24 cellular contexts compared by ENCODE assay signal in genomic region chr2:110906613-110907365, GRCh38.
A peak's percentile ranks its signal among the peaks of the same experiment; 100 is the strongest.
DNase-seq lines count a peak whose midpoint lies in the region; ATAC-seq, FAIRE-seq and TF ChIP-seq lines count a peak whose summit lies in the region.
"Had no signal": no experiment of that assay in that cellular context is flagged by ENCODE, and none has a peak within 500 bp of the region (broad histone marks: within the 10 kb centered on the region; RNA-seq: fewer than 3 reads in every experiment).

No MANE protein-coding gene starts in this region.

- H3K4me3 ChIP-seq in DND-41 (ENCODE audit: low read depth in 1 of 2, low read length in 2 of 2) = no peak overlapping the region
- H3K4me3 ChIP-seq in K562 = no peak overlapping the region
- no peak overlapping the region for H3K4me3 ChIP-seq in esophagus muscularis mucosa
- H3K4me3 ChIP-seq: A549; BLaER1 treated with 17β-estradiol and CSF1 and Interleukin-3, amounts not matched to agents 10 nM and 100 nM; GM12878 had no signal

- CTCF ChIA-PET in K562 (lab: Yijun Ruan, JAX; ENCODE audit: low intra/inter-chr PET ratio) = no interaction called here

- peak; percentile 19 for FAIRE-seq in K562 (lab: Jason Lieb, UNC)
- FAIRE-seq: A549, D721Med, GM12878, GM12892, GM18507 had no signal

- WGBS in K562 (ENCODE audit: insufficient coverage, low coverage, missing lambda C conversion rate) = 3% methylated on average over 6 of the region's 6 CpGs
- WGBS in esophagus muscularis mucosa = 94% methylated on average over 6 of the region's 6 CpGs

- H3K27me3 ChIP-seq in DND-41 (ENCODE audit: insufficient read depth, low read length, poor library complexity) (no peaks in the 10 kb centered on the region), K562 (ENCODE audit: control insufficient read depth in 2 of 2, insufficient read depth in 2 of 2, low read length in 2 of 2) (peaks cover 0 to 19% of the 10 kb centered on the region in 2 experiments; a peak in 4 of 5 replicates), esophagus muscularis mucosa (no peaks in the 10 kb centered on the region)
- H3K27me3 ChIP-seq: BLaER1 treated with 17β-estradiol and CSF1 and Interleukin-3, amounts not matched to agents 10 nM and 100 nM had no signal

- H3K79me2 ChIP-seq in DND-41 (ENCODE audit: insufficient read depth, low read length) (no peaks in the 10 kb centered on the region), K562 (ENCODE audit: control insufficient read depth, insufficient read depth, low read length) (no peaks in the 10 kb centered on the region)

- no peaks in the 10 kb centered on the region for H3K9me1 ChIP-seq in K562 (ENCODE audit: control insufficient read depth, insufficient read depth, low read length)

- TF ChIP-seq EP300 in K562 (IDR thresholded peaks at IDR 0.05; ENCODE audit: low read length) (no peak), esophagus muscularis mucosa (IDR thresholded peaks at IDR 0.05) (no peak)

- H4K20me1 ChIP-seq in DND-41 (ENCODE audit: insufficient read depth, low read length) = no peaks in the 10 kb centered on the region
- H4K20me1 ChIP-seq in K562 (replicated peaks; ENCODE audit: control insufficient read depth, insufficient read depth, low read length) = no peaks in the 10 kb centered on the region
- H4K20me1 ChIP-seq: BLaER1 treated with 17β-estradiol and CSF1 and Interleukin-3, amounts not matched to agents 10 nM and 100 nM had no signal

- H3K4me1 ChIP-seq in DND-41 (ENCODE audit: insufficient read depth, low read length) (peaks cover 4% of the 10 kb centered on the region; the same call in 1 of the 2 replicates), K562 (replicated peaks in 1 of 2; ENCODE audit: control insufficient read depth in 2 of 2, insufficient read depth in 2 of 2, low read length in 2 of 2) (no peaks in the 10 kb centered on the region), esophagus muscularis mucosa (no peaks in the 10 kb centered on the region)
- H3K4me1 ChIP-seq: A549, Caco-2 had no signal

- TF ChIP-seq CTCF in DND-41 (IDR thresholded peaks at IDR 0.05; ENCODE audit: borderline replicate concordance, extremely low read depth, low read length, poor library complexity, severe bottlenecking) = peak; percentile 4
- peak; percentile 18 to 61 (median 32); a peak in 4 of 6 replicates for TF ChIP-seq CTCF in K562 (IDR thresholded peaks at IDR 0.05 in 2 of 3, conservative IDR thresholded peaks at IDR 0.05 in 1 of 3; ENCODE audit: insufficient read depth in 2 of 3, low read depth in 1 of 3, low read length in 3 of 3)
- no peak for TF ChIP-seq CTCF in esophagus muscularis mucosa (IDR thresholded peaks at IDR 0.05)

- intact Hi-C loops in K562 (cut with micrococcal nuclease) (no loop called here), esophagus muscularis mucosa (cut with DNase I) (no loop called here)

- H3K9me3 ChIP-seq in DND-41 (ENCODE audit: insufficient read depth, low read length, severe bottlenecking) = peaks cover 9% of the 10 kb centered on the region
- H3K9me3 ChIP-seq in K562 (replicated peaks; ENCODE audit: control insufficient read depth, insufficient read depth, low read depth, low read length) = peaks cover 2% of the 10 kb centered on the region
- peaks cover 0 to 11% (median 5%) of the 10 kb centered on the region in 4 donors for H3K9me3 ChIP-seq in esophagus muscularis mucosa

- no peak for TF ChIP-seq RAD21 in K562 (CRISPR knock-in tag; conservative IDR thresholded peaks at IDR 0.05 in 1 of 2, IDR thresholded peaks at IDR 0.05 in 1 of 2)

- H3K36me3 ChIP-seq in DND-41 (ENCODE audit: insufficient read depth, low read length) = no peaks in the 10 kb centered on the region
- no peaks in the 10 kb centered on the region for H3K36me3 ChIP-seq in K562 (ENCODE audit: control insufficient read depth, insufficient read depth, low read length)
- no peaks in the 10 kb centered on the region for H3K36me3 ChIP-seq in esophagus muscularis mucosa
- H3K36me3 ChIP-seq: BLaER1 treated with 17β-estradiol and CSF1 and Interleukin-3, amounts not matched to agents 10 nM and 100 nM had no signal

- ATAC-seq in DND-41 (ENCODE audit: insufficient read depth, low read depth) (no peak), K562 (peak; percentile 78)
- ATAC-seq: A549; CD8-positive, alpha-beta T cell; GM12878 had no signal

- BruUV-seq in K562 (replicated peaks; lab: Mats Ljungman, UMichigan) = no TSS peak

- H3K4me2 ChIP-seq in DND-41 (ENCODE audit: insufficient read depth, low read length) (no peak overlapping the region), K562 (ENCODE audit: insufficient read depth, low read length) (no peak overlapping the region)
- H3K4me2 ChIP-seq: A549; BLaER1 treated with 17β-estradiol and CSF1 and Interleukin-3, amounts not matched to agents 10 nM and 100 nM had no signal

- H2AFZ ChIP-seq in DND-41 (ENCODE audit: low read depth, low read length) = no peak overlapping the region
- no peak overlapping the region for H2AFZ ChIP-seq in K562 (ENCODE audit: low read depth, low read length)

- POLR2A ChIA-PET in K562 (lab: Yijun Ruan, JAX) = no interaction called here

- in situ Hi-C loops in K562 (cut with MboI) = no loop called here

- H3K9ac ChIP-seq in DND-41 (ENCODE audit: low read depth, low read length) (no peak overlapping the region), K562 (ENCODE audit: insufficient read depth in 1 of 2, low read depth in 2 of 2, low read length in 2 of 2) (no peak overlapping the region)
- H3K9ac ChIP-seq: BLaER1 treated with 17β-estradiol and CSF1 and Interleukin-3, amounts not matched to agents 10 nM and 100 nM had no signal

- no peak for TF ChIP-seq POLR2A in K562 (conservative IDR thresholded peaks at IDR 0.05)
- no peak for TF ChIP-seq POLR2A in esophagus muscularis mucosa (IDR thresholded peaks at IDR 0.05; ENCODE audit: low read depth)

- no peak overlapping the region for H3K27ac ChIP-seq in DND-41 (ENCODE audit: low read length)
- H3K27ac ChIP-seq in K562 (ENCODE audit: extremely low read depth, low read depth, low read length) = no peak overlapping the region
- H3K27ac ChIP-seq in esophagus muscularis mucosa (replicated peaks in 1 of 4) = no peak overlapping the region
- H3K27ac ChIP-seq: 22Rv1; A549; BLaER1 treated with 17β-estradiol and CSF1 and Interleukin-3, amounts not matched to agents 10 nM and 100 nM; C4-2B had no signal

- DNase-seq in DMS 273 (lab: John Stamatoyannopoulos, UW; ENCODE audit: unreplicated experiment) (peak; percentile 15), DMS 273 treated with DMSO at 0.1 percent for 48 hours (lab: John Stamatoyannopoulos, UW) (no peak), DND-41 (no peak), K562 (ENCODE audit: extremely low read depth in 1 of 4, low spot score in 3 of 4) (peak in 1 of 4 experiments; percentile 6), esophagus muscularis mucosa (ENCODE audit: extremely low spot score) (peak; percentile 88), NCI-H524 (lab: John Stamatoyannopoulos, UW) (no peak), RKO (ENCODE audit: low spot score) (no peak)
- no peak for DNase-seq in activated CD4-positive, alpha-beta T cell treated with anti-CD3 and anti-CD28 coated beads for 1 hour
- DNase-seq: AML-193; Caco-2; Calu3; CD4-positive, alpha-beta T cell; CD8-positive, alpha-beta T cell; DMS79 treated with DMSO at 0.1 percent for 48 hours; EL; GDM1 had no signal

TF ChIP-seq in K562, 482 proteins besides CTCF, POLR2A, EP300 and RAD21:
- no peak for TF ChIP-seq ZNF740 (CRISPR knock-in tag; IDR thresholded peaks at IDR 0.05)
- TF ChIP-seq ZNF740 (tag; IDR thresholded peaks at IDR 0.05) = no peak
- TF ChIP-seq SRSF3 (IDR thresholded peaks at IDR 0.05; ENCODE audit: insufficient read depth, low read length) = no peak
- no peak for TF ChIP-seq PREB (CRISPR knock-in tag; IDR thresholded peaks at IDR 0.05)
- no peak for TF ChIP-seq NFXL1 (CRISPR knock-in tag; IDR thresholded peaks at IDR 0.05)
TF ChIP-seq in K562: peak in this region for 0.

Comparison
In these comparisons a context has a peak if more than half of its experiments do, and no peak if none do; other contexts are left out.
1. DNase-seq: peak in DMS 273 (single experiment) and esophagus muscularis mucosa (single experiment); none in DMS 273 treated with DMSO at 0.1 percent for 48 hours (single experiment), DND-41 (single experiment), NCI-H524 (0 of 2), RKO (single experiment) and activated CD4-positive, alpha-beta T cell treated with anti-CD3 and anti-CD28 coated beads for 1 hour (single experiment).
2. CTCF ChIP-seq: peak in DND-41 (single experiment) and K562 (3 of 3); none in esophagus muscularis mucosa (0 of 3).